ENCODE assay signal across 23 cellular contexts in genomic region chr9:1235650-1236401, GRCh38.
DNase-seq lines count a peak whose midpoint lies in the region; ATAC-seq and TF ChIP-seq lines count a peak whose summit lies in the region.
"Had no signal": no experiment of that assay in that cellular context is flagged by ENCODE, and none has a peak within 500 bp of the region (broad histone marks: within the 10 kb centered on the region; RNA-seq: fewer than 3 reads in every experiment).

No MANE protein-coding gene starts in this region.

- CTCF ChIA-PET in WTC11 (lab: Charles Lee) = no interaction called here

- H3K4me1 Mint-ChIP-seq in WTC11 (peaks cover 4% of the 10 kb centered on the region), progenitor cell of endocrine pancreas (ENCODE audit: low read depth) (peaks cover 6% of the 10 kb centered on the region)
- no peaks in the 10 kb centered on the region for H3K4me1 Mint-ChIP-seq in stimulated activated effector memory CD8-positive, alpha-beta T cell treated with anti-CD3 and anti-CD28 coated beads, Interleukin-12 subunit alpha, Interleukin-12 subunit beta, amount 100 ng/mL, for 72 hours
- H3K4me1 Mint-ChIP-seq: CD8-positive, alpha-beta memory T cell had no signal

- DNase-seq in Right ventricle myocardium inferior (ENCODE audit: missing footprints) (no peak), cardiac septum (ENCODE audit: low spot score) (no peak), WTC11 (ENCODE audit: low spot score) (no peak), left kidney (ENCODE audit: low read depth, low spot score) (peak; percentile 6), progenitor cell of endocrine pancreas (ENCODE audit: low spot score, unreplicated experiment) (no peak)
- DNase-seq in stimulated activated CD4-positive, alpha-beta T cell treated with anti-CD3 and anti-CD28 coated beads, Interleukin-1b, Interleukin-23, amount 100 ng/mL, for 48 hours = no peak
- no peak for DNase-seq in stimulated activated effector memory CD8-positive, alpha-beta T cell treated with anti-CD3 and anti-CD28 coated beads, Interleukin-12 subunit alpha, Interleukin-12 subunit beta, amount 100 ng/mL, for 72 hours (ENCODE audit: low spot score in 2 of 2)
- DNase-seq: BE2C; Calu3; CD8-positive, alpha-beta memory T cell; DMS153; DND-41; H7; IMR-90; KG1; MM.1S; NCI-H1694; NCI-H2029 treated with DMSO at 0.1 percent for 48 hours; NCI-H2227 treated with DMSO at 0.1 percent for 48 hours; NCI-H526 treated with DMSO at 0.1 percent for 48 hours had no signal

- POLR2A ChIA-PET in WTC11 (lab: Charles Lee) = no interaction called here

- H3K27ac Mint-ChIP-seq in WTC11 (no peak overlapping the region), progenitor cell of endocrine pancreas (peak overlapping the region; percentile 22)
- H3K27ac Mint-ChIP-seq in stimulated activated effector memory CD8-positive, alpha-beta T cell treated with anti-CD3 and anti-CD28 coated beads, Interleukin-12 subunit alpha, Interleukin-12 subunit beta, amount 100 ng/mL, for 72 hours = no peak overlapping the region
- H3K27ac Mint-ChIP-seq: CD14-positive monocyte had no signal

- H3K36me3 Mint-ChIP-seq in WTC11 (no peaks in the 10 kb centered on the region), progenitor cell of endocrine pancreas (ENCODE audit: insufficient read depth) (no peaks in the 10 kb centered on the region)
- no peaks in the 10 kb centered on the region for H3K36me3 Mint-ChIP-seq in stimulated activated effector memory CD8-positive, alpha-beta T cell treated with anti-CD3 and anti-CD28 coated beads, Interleukin-12 subunit alpha, Interleukin-12 subunit beta, amount 100 ng/mL, for 72 hours
- H3K36me3 Mint-ChIP-seq: CD14-positive monocyte; CD8-positive, alpha-beta memory T cell had no signal

- no peaks in the 10 kb centered on the region for H3K27me3 Mint-ChIP-seq in WTC11 (ENCODE audit: low read depth)
- no peaks in the 10 kb centered on the region for H3K27me3 Mint-ChIP-seq in progenitor cell of endocrine pancreas

- peak; percentile 18 for ATAC-seq in Right ventricle myocardium inferior
- ATAC-seq in WTC11 = peak; percentile 80
- no peak for ATAC-seq in HG02623 (IDR thresholded peaks at IDR 0.05; ENCODE audit: unreplicated experiment)
- no peak for ATAC-seq in stimulated activated effector memory CD8-positive, alpha-beta T cell treated with anti-CD3 and anti-CD28 coated beads, Interleukin-12 subunit alpha, Interleukin-12 subunit beta, amount 100 ng/mL, for 72 hours
- ATAC-seq: SK-N-SH treated with all-trans-retinoic acid at 6 μM for 48 hours had no signal

- TF ChIP-seq CTCF in WTC11 (IDR thresholded peaks at IDR 0.05) (no peak), progenitor cell of endocrine pancreas (IDR thresholded peaks at IDR 0.05; ENCODE audit: unreplicated experiment) (no peak)

- peaks cover 6% of the 10 kb centered on the region for H3K9me3 Mint-ChIP-seq in WTC11
- no peaks in the 10 kb centered on the region for H3K9me3 Mint-ChIP-seq in progenitor cell of endocrine pancreas (ENCODE audit: low read depth)
- peaks cover 3% of the 10 kb centered on the region for H3K9me3 Mint-ChIP-seq in stimulated activated effector memory CD8-positive, alpha-beta T cell treated with anti-CD3 and anti-CD28 coated beads, Interleukin-12 subunit alpha, Interleukin-12 subunit beta, amount 100 ng/mL, for 72 hours

- intact Hi-C loops in Right ventricle myocardium inferior (cut with DNase I) (no loop called here), cardiac septum (cut with DNase I) (no loop called here)

- no peak overlapping the region for H3K4me3 Mint-ChIP-seq in WTC11
- no peak overlapping the region for H3K4me3 Mint-ChIP-seq in progenitor cell of endocrine pancreas (ENCODE audit: low read depth)
- no peak overlapping the region for H3K4me3 Mint-ChIP-seq in stimulated activated effector memory CD8-positive, alpha-beta T cell treated with anti-CD3 and anti-CD28 coated beads, Interleukin-12 subunit alpha, Interleukin-12 subunit beta, amount 100 ng/mL, for 72 hours
- H3K4me3 Mint-ChIP-seq: CD14-positive monocyte; CD8-positive, alpha-beta memory T cell had no signal

TF ChIP-seq in WTC11, 78 proteins besides CTCF, POLR2A, EP300 and RAD21 (continues in another document):
- TF ChIP-seq ATF6 (CRISPR knock-in tag; IDR thresholded peaks at IDR 0.05) (no peak), ZNF121 (CRISPR knock-in tag; IDR thresholded peaks at IDR 0.05) (no peak), ARID4B (CRISPR knock-in tag; IDR thresholded peaks at IDR 0.05; ENCODE audit: borderline replicate concordance) (no peak), ESRRA (CRISPR knock-in tag; IDR thresholded peaks at IDR 0.05; ENCODE audit: borderline replicate concordance) (no peak), KAT7 (CRISPR knock-in tag; IDR thresholded peaks at IDR 0.05; ENCODE audit: borderline replicate concordance) (no peak), PREB (CRISPR knock-in tag; IDR thresholded peaks at IDR 0.05; ENCODE audit: borderline replicate concordance) (no peak), ZBTB21 (CRISPR knock-in tag; IDR thresholded peaks at IDR 0.05; ENCODE audit: borderline replicate concordance) (no peak), SP1 (CRISPR knock-in tag; conservative IDR thresholded peaks at IDR 0.05) (no peak)

Comparison
In these comparisons a context has a peak if more than half of its experiments do, and no peak if none do; other contexts are left out.
1. ATAC-seq: peak in Right ventricle myocardium inferior (single experiment) and WTC11 (single experiment); none in HG02623 (single experiment) and stimulated activated effector memory CD8-positive, alpha-beta T cell treated with anti-CD3 and anti-CD28 coated beads, Interleukin-12 subunit alpha, Interleukin-12 subunit beta, amount 100 ng/mL, for 72 hours (single experiment).